Comparison of ENCODE assay signal across 1 cellular context in genomic region chr3:53473422-53473821, GRCh38.
TF ChIP-seq lines count a peak whose summit lies in the region.

No MANE protein-coding gene starts in this region.

TF ChIP-seq in HepG2, 621 proteins besides CTCF, POLR2A, EP300 and RAD21 (continued from another document):
- TF ChIP-seq ZNF44 (CRISPR knock-in tag; IDR thresholded peaks at IDR 0.05) (no peak), AHDC1 (CRISPR knock-in tag; IDR thresholded peaks at IDR 0.05; ENCODE audit: borderline replicate concordance) (no peak), LBX2 (CRISPR knock-in tag; IDR thresholded peaks at IDR 0.05; ENCODE audit: borderline replicate concordance) (no peak), ARID3A (IDR thresholded peaks at IDR 0.05; ENCODE audit: low read depth, low read length) (no peak), CBFB (CRISPR knock-in tag; IDR thresholded peaks at IDR 0.05) (no peak), ZNF503 (CRISPR knock-in tag; IDR thresholded peaks at IDR 0.05) (no peak), ARNTL (CRISPR knock-in tag; IDR thresholded peaks at IDR 0.05) (no peak)
